Comparison of ENCODE assay signal across 1 cellular context in the genomic region with DNA sequence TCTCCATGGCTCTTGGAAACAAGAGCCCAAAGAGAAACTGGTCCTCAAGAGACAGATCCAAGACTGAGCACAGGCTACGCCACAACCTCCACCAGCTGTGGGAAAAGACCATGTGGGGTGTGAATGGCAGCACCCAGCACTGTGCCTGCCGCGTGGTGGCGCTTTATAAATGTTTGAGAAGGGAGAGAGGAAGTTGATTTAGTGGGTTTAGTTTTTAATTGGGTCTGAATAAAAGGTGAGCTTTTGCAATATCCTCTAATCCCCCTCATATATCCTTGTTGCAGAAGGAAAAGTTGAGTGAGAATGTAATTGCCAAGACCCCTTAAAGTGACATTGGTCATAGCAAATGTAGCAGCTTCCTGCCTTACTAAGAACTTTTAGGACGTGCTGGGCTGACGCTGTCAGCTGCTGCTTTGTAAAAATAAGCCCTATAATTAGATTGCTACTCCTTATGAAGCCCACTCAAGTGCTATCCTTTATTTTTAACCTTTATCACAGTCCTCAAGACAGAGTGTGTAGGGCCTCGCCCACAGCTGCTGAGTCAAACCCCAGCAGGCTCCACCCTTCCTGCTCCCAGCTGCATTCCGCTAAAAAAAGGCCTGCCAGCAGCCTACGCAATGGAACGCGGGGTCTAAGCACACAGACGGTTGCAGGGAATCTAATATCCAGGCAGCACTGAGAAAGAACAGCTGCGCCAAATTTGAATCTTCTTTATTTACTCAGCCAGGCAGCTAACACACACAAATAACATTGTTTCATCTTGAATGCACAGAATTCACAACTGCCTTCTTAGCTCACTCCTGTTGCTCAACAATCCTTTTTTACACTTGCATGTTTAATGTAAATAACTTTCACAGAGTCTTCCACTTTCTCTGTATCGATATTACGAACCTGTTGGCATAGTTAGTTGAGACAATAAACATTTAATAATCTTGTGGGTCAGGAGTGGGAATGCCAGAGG.
TF ChIP-seq lines count a peak whose summit lies in the region.

No MANE protein-coding gene starts in this region.

TF ChIP-seq in H1, 55 proteins besides CTCF, POLR2A, EP300 and RAD21:
- TF ChIP-seq, protein P1, sequence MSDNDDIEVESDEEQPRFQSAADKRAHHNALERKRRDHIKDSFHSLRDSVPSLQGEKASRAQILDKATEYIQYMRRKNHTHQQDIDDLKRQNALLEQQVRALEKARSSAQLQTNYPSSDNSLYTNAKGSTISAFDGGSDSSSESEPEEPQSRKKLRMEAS (IDR thresholded peaks at IDR 0.05), result peak; percentile 91
- no peak for TF ChIP-seq SAP30 (IDR thresholded peaks at IDR 0.05; ENCODE audit: insufficient read depth, insufficient replicate concordance, low read length)
- TF ChIP-seq, protein P2, sequence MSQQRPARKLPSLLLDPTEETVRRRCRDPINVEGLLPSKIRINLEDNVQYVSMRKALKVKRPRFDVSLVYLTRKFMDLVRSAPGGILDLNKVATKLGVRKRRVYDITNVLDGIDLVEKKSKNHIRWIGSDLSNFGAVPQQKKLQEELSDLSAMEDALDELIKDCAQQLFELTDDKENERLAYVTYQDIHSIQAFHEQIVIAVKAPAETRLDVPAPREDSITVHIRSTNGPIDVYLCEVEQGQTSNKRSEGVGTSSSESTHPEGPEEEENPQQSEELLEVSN (IDR thresholded peaks at IDR 0.05), result peak; percentile 72
- TF ChIP-seq, protein P3, sequence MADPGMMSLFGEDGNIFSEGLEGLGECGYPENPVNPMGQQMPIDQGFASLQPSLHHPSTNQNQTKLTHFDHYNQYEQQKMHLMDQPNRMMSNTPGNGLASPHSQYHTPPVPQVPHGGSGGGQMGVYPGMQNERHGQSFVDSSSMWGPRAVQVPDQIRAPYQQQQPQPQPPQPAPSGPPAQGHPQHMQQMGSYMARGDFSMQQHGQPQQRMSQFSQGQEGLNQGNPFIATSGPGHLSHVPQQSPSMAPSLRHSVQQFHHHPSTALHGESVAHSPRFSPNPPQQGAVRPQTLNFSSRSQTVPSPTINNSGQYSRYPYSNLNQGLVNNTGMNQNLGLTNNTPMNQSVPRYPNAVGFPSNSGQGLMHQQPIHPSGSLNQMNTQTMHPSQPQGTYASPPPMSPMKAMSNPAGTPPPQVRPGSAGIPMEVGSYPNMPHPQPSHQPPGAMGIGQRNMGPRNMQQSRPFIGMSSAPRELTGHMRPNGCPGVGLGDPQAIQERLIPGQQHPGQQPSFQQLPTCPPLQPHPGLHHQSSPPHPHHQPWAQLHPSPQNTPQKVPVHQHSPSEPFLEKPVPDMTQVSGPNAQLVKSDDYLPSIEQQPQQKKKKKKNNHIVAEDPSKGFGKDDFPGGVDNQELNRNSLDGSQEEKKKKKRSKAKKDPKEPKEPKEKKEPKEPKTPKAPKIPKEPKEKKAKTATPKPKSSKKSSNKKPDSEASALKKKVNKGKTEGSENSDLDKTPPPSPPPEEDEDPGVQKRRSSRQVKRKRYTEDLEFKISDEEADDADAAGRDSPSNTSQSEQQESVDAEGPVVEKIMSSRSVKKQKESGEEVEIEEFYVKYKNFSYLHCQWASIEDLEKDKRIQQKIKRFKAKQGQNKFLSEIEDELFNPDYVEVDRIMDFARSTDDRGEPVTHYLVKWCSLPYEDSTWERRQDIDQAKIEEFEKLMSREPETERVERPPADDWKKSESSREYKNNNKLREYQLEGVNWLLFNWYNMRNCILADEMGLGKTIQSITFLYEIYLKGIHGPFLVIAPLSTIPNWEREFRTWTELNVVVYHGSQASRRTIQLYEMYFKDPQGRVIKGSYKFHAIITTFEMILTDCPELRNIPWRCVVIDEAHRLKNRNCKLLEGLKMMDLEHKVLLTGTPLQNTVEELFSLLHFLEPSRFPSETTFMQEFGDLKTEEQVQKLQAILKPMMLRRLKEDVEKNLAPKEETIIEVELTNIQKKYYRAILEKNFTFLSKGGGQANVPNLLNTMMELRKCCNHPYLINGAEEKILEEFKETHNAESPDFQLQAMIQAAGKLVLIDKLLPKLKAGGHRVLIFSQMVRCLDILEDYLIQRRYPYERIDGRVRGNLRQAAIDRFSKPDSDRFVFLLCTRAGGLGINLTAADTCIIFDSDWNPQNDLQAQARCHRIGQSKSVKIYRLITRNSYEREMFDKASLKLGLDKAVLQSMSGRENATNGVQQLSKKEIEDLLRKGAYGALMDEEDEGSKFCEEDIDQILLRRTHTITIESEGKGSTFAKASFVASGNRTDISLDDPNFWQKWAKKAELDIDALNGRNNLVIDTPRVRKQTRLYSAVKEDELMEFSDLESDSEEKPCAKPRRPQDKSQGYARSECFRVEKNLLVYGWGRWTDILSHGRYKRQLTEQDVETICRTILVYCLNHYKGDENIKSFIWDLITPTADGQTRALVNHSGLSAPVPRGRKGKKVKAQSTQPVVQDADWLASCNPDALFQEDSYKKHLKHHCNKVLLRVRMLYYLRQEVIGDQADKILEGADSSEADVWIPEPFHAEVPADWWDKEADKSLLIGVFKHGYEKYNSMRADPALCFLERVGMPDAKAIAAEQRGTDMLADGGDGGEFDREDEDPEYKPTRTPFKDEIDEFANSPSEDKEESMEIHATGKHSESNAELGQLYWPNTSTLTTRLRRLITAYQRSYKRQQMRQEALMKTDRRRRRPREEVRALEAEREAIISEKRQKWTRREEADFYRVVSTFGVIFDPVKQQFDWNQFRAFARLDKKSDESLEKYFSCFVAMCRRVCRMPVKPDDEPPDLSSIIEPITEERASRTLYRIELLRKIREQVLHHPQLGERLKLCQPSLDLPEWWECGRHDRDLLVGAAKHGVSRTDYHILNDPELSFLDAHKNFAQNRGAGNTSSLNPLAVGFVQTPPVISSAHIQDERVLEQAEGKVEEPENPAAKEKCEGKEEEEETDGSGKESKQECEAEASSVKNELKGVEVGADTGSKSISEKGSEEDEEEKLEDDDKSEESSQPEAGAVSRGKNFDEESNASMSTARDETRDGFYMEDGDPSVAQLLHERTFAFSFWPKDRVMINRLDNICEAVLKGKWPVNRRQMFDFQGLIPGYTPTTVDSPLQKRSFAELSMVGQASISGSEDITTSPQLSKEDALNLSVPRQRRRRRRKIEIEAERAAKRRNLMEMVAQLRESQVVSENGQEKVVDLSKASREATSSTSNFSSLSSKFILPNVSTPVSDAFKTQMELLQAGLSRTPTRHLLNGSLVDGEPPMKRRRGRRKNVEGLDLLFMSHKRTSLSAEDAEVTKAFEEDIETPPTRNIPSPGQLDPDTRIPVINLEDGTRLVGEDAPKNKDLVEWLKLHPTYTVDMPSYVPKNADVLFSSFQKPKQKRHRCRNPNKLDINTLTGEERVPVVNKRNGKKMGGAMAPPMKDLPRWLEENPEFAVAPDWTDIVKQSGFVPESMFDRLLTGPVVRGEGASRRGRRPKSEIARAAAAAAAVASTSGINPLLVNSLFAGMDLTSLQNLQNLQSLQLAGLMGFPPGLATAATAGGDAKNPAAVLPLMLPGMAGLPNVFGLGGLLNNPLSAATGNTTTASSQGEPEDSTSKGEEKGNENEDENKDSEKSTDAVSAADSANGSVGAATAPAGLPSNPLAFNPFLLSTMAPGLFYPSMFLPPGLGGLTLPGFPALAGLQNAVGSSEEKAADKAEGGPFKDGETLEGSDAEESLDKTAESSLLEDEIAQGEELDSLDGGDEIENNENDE (IDR thresholded peaks at IDR 0.05; ENCODE audit: insufficient replicate concordance, low read length), result no peak
- TF ChIP-seq SIN3A (conservative IDR thresholded peaks at IDR 0.05 in 1 of 2, IDR thresholded peaks at IDR 0.05 in 1 of 2; ENCODE audit: low read depth in 1 of 2, low read length in 2 of 2), result peak; percentile 37 to 67; a peak in 1 of 4 replicates
- peak; percentile 72 for TF ChIP-seq TEAD4 (IDR thresholded peaks at IDR 0.05; ENCODE audit: low read depth, low read length)
